In genomic region chr20:61912665-61913422, GRCh38 we compare ENCODE assay signal across 12 cellular contexts.
DNase-seq lines count a peak whose midpoint lies in the region; ATAC-seq, FAIRE-seq and TF ChIP-seq lines count a peak whose summit lies in the region.
"Had no signal": no experiment of that assay in that cellular context is flagged by ENCODE, and none has a peak within 500 bp of the region (broad histone marks: within the 10 kb centered on the region; RNA-seq: fewer than 3 reads in every experiment).

No MANE protein-coding gene starts in this region.

- H3K9me3 Mint-ChIP-seq in T-helper 2 cell treated with Interferon-gamma antibody and Interleukin-4, amounts not matched to agents 5 μg/mL and 100 μg/mL, for 36 hours, result no peaks in the 10 kb centered on the region
- no peaks in the 10 kb centered on the region for H3K9me3 Mint-ChIP-seq in effector memory CD8-positive, alpha-beta T cell
- H3K9me3 Mint-ChIP-seq: activated T-cell treated with anti-CD3 and anti-CD28 coated beads, Interleukin-2, amount 50 U/mL, for 24 hours had no signal

- H3K4me3 Mint-ChIP-seq in T-helper 2 cell treated with Interferon-gamma antibody and Interleukin-4, amounts not matched to agents 5 μg/mL and 100 μg/mL, for 36 hours, result peak overlapping the region; percentile 32
- H3K4me3 Mint-ChIP-seq in effector memory CD8-positive, alpha-beta T cell, result no peak overlapping the region
- H3K4me3 Mint-ChIP-seq: activated T-cell treated with anti-CD3 and anti-CD28 coated beads, Interleukin-2, amount 50 U/mL, for 24 hours; dendritic cell treated with granulocyte-macrophage colony-stimulating factor and Interleukin-4, amounts not matched to agents 40 ng/mL and 50 ng/mL, for 4 days had no signal

- FAIRE-seq in GM12891 (lab: Jason Lieb, UNC), result peak; percentile 96

- no peak for TF ChIP-seq POLR2A in GM12891 (IDR thresholded peaks at IDR 0.05; ENCODE audit: low read depth, low read length)

- no peaks in the 10 kb centered on the region for H3K36me3 Mint-ChIP-seq in T-helper 2 cell treated with Interferon-gamma antibody and Interleukin-4, amounts not matched to agents 5 μg/mL and 100 μg/mL, for 36 hours (ENCODE audit: low read depth)
- H3K36me3 Mint-ChIP-seq in effector memory CD8-positive, alpha-beta T cell (ENCODE audit: insufficient read depth), result no peaks in the 10 kb centered on the region

- H3K27me3 Mint-ChIP-seq in T-helper 2 cell treated with Interferon-gamma antibody and Interleukin-4, amounts not matched to agents 5 μg/mL and 100 μg/mL, for 36 hours (ENCODE audit: low read depth), result no peaks in the 10 kb centered on the region
- H3K27me3 Mint-ChIP-seq in effector memory CD8-positive, alpha-beta T cell, result peaks cover 11 to 50% of the 10 kb centered on the region in 2 donors
- H3K27me3 Mint-ChIP-seq: dendritic cell treated with granulocyte-macrophage colony-stimulating factor and Interleukin-4, amounts not matched to agents 40 ng/mL and 50 ng/mL, for 4 days had no signal

- DNase-seq in GM12891 (ENCODE audit: insufficient read length, low spot score) (peak; percentile 59), hippocampal formation (lab: John Stamatoyannopoulos, UW) (no peak), kidney glomerular epithelial cell (lab: John Stamatoyannopoulos, UW) (no peak)
- no peak for DNase-seq in T-helper 2 cell treated with Interferon-gamma antibody and Interleukin-4, amounts not matched to agents 5 μg/mL and 100 μg/mL, for 36 hours (ENCODE audit: low spot score)
- no peak for DNase-seq in effector memory CD8-positive, alpha-beta T cell
- DNase-seq: activated T-cell treated with anti-CD3 and anti-CD28 coated beads, Interleukin-2, amount 50 U/mL, for 24 hours; NCI-H446 treated with DMSO at 0.1 percent for 48 hours; SIG-M5 had no signal

- ATAC-seq in GM19372 (IDR thresholded peaks at IDR 0.05; ENCODE audit: low read depth, unreplicated experiment) (peak; percentile 65), HG03103 (IDR thresholded peaks at IDR 0.05; ENCODE audit: low read depth, unreplicated experiment) (peak; percentile 72), GM19035 (IDR thresholded peaks at IDR 0.05; ENCODE audit: unreplicated experiment) (no peak)
- ATAC-seq in effector memory CD8-positive, alpha-beta T cell (replicated peaks), result no peak

- H3K27ac Mint-ChIP-seq in T-helper 2 cell treated with Interferon-gamma antibody and Interleukin-4, amounts not matched to agents 5 μg/mL and 100 μg/mL, for 36 hours, result no peak overlapping the region
- H3K27ac Mint-ChIP-seq in effector memory CD8-positive, alpha-beta T cell, result no peak overlapping the region
- H3K27ac Mint-ChIP-seq: activated T-cell treated with anti-CD3 and anti-CD28 coated beads, Interleukin-2, amount 50 U/mL, for 24 hours; dendritic cell treated with granulocyte-macrophage colony-stimulating factor and Interleukin-4, amounts not matched to agents 40 ng/mL and 50 ng/mL, for 4 days had no signal

- peaks cover 14% of the 10 kb centered on the region for H3K4me1 Mint-ChIP-seq in T-helper 2 cell treated with Interferon-gamma antibody and Interleukin-4, amounts not matched to agents 5 μg/mL and 100 μg/mL, for 36 hours (ENCODE audit: low read depth)
- peaks cover 3 to 5% of the 10 kb centered on the region in 2 donors for H3K4me1 Mint-ChIP-seq in effector memory CD8-positive, alpha-beta T cell (ENCODE audit: low read depth in 2 of 2)

TF ChIP-seq in GM12891, 5 proteins besides CTCF, POLR2A, EP300 and RAD21:
- no peak for TF ChIP-seq PAX5 (IDR thresholded peaks at IDR 0.05; ENCODE audit: insufficient read depth, low read length, severe bottlenecking)
- peak; percentile 97 for TF ChIP-seq SPI1 (IDR thresholded peaks at IDR 0.05; ENCODE audit: low read depth, low read length)
- TF ChIP-seq POU2F2 (IDR thresholded peaks at IDR 0.05; ENCODE audit: low read depth, low read length), result peak; percentile 80

Comparison
In these comparisons a context has a peak if more than half of its experiments do, and no peak if none do; other contexts are left out.
1. ATAC-seq: peak in GM19372 (single experiment) and HG03103 (single experiment); none in GM19035 (single experiment) and effector memory CD8-positive, alpha-beta T cell (single experiment).